29 cellular contexts compared by ENCODE assay signal in genomic region chr10:24310104-24310503, GRCh38.
A peak's percentile ranks its signal among the peaks of the same experiment; 100 is the strongest.
DNase-seq lines count a peak whose midpoint lies in the region; ATAC-seq, FAIRE-seq and TF ChIP-seq lines count a peak whose summit lies in the region.
"Had no signal": no experiment of that assay in that cellular context is flagged by ENCODE, and none has a peak within 500 bp of the region (broad histone marks: within the 10 kb centered on the region; RNA-seq: fewer than 3 reads in every experiment).

No MANE protein-coding gene starts in this region.

- H3K9me3 Mint-ChIP-seq in astrocyte (ENCODE audit: unreplicated experiment), result no peaks in the 10 kb centered on the region
- H3K9me3 Mint-ChIP-seq in type B pancreatic cell, result no peaks in the 10 kb centered on the region
- peaks cover 4% of the 10 kb centered on the region for H3K9me3 Mint-ChIP-seq in activated CD8-positive, alpha-beta T cell treated with anti-CD3 and anti-CD28 coated beads for 36 hours
- H3K9me3 Mint-ChIP-seq: activated naive CD4-positive, alpha-beta T cell treated with anti-CD3 and anti-CD28 coated beads for 36 hours; activated T-helper 1 cell treated with anti-CD3 and anti-CD28 coated beads, Interleukin-12 subunit alpha, Interleukin-12 subunit beta, Interleukin-2, Interleukin-4 antibody, amounts not matched to agents 30 ng/mL and 10 ng/mL and 1 ng/mL, durations not matched to agents 14 hours and 24 hours and 36 hours; HFFc6 had no signal

- H3K27ac ChIP-seq in right atrium auricular region, result peak overlapping the region; percentile 18 to 60
- peak overlapping the region in 1 of 10 donors; percentile 62 for H3K27ac ChIP-seq in heart right ventricle
- H3K27ac ChIP-seq in astrocyte (ENCODE audit: low read depth, low read length), result no peak overlapping the region
- H3K27ac ChIP-seq in keratinocyte (ENCODE audit: control insufficient read depth, insufficient read depth, low read length), result no peak overlapping the region
- H3K27ac ChIP-seq: adrenal gland, GM23248, SJSA1, spleen, tibial nerve had no signal

- 52 to 59% methylated on average over 5 of the region's 5 CpGs for whole genome bisulfite sequencing in heart right ventricle, 2 donors

- H3K27ac Mint-ChIP-seq in astrocyte (ENCODE audit: unreplicated experiment) (no peak overlapping the region), type B pancreatic cell (peak overlapping the region; percentile 85)
- H3K27ac Mint-ChIP-seq in activated CD8-positive, alpha-beta T cell treated with anti-CD3 and anti-CD28 coated beads for 36 hours, result no peak overlapping the region
- H3K27ac Mint-ChIP-seq: activated naive CD4-positive, alpha-beta T cell treated with anti-CD3 and anti-CD28 coated beads for 36 hours; activated T-helper 1 cell treated with anti-CD3 and anti-CD28 coated beads, Interleukin-12 subunit alpha, Interleukin-12 subunit beta, Interleukin-2, Interleukin-4 antibody, amounts not matched to agents 30 ng/mL and 10 ng/mL and 1 ng/mL, durations not matched to agents 14 hours and 24 hours and 36 hours; HFFc6; naive B cell had no signal

- H3K4me1 Mint-ChIP-seq in astrocyte (ENCODE audit: low read depth, unreplicated experiment) (peaks cover 14% of the 10 kb centered on the region), type B pancreatic cell (ENCODE audit: unreplicated experiment) (peaks cover 44% of the 10 kb centered on the region)
- H3K4me1 Mint-ChIP-seq in activated CD8-positive, alpha-beta T cell treated with anti-CD3 and anti-CD28 coated beads for 36 hours (ENCODE audit: low read depth), result no peaks in the 10 kb centered on the region
- H3K4me1 Mint-ChIP-seq: naive B cell had no signal

- H3K36me3 Mint-ChIP-seq in astrocyte (ENCODE audit: low read depth, unreplicated experiment) (peaks cover 3% of the 10 kb centered on the region), type B pancreatic cell (peaks cover 34% of the 10 kb centered on the region)
- H3K36me3 Mint-ChIP-seq in activated CD8-positive, alpha-beta T cell treated with anti-CD3 and anti-CD28 coated beads for 36 hours (ENCODE audit: low read depth), result no peaks in the 10 kb centered on the region
- H3K36me3 Mint-ChIP-seq: naive B cell had no signal

- H2AFZ ChIP-seq in astrocyte (ENCODE audit: low read depth, low read length) (no peak overlapping the region), keratinocyte (ENCODE audit: control insufficient read depth, low read length) (no peak overlapping the region)
- H2AFZ ChIP-seq: GM23248 had no signal

- dilution Hi-C loops in keratinocyte (cut with MboI; ENCODE audit: extremely low pct_ligation_motif_present, low sequenced_read_pairs), result no loop called here

- H3K9me3 ChIP-seq in right atrium auricular region (no peaks in the 10 kb centered on the region), heart right ventricle (no peaks in the 10 kb centered on the region), astrocyte (ENCODE audit: insufficient read depth, low read depth, low read length) (no peaks in the 10 kb centered on the region), keratinocyte (ENCODE audit: control insufficient read depth, low read depth, low read length) (no peaks in the 10 kb centered on the region)
- H3K9me3 ChIP-seq: adrenal gland, BE2C, SJSA1, spleen, tibial nerve had no signal

- POLR2A ChIA-PET in activated CD8-positive, alpha-beta T cell treated with anti-CD3 and anti-CD28 coated beads for 36 hours (lab: Charles Lee), result no interaction called here

- H3K36me3 ChIP-seq in right atrium auricular region (no peaks in the 10 kb centered on the region), heart right ventricle (no peaks in the 10 kb centered on the region), astrocyte (ENCODE audit: insufficient read depth, low read length) (no peaks in the 10 kb centered on the region), keratinocyte (ENCODE audit: control insufficient read depth in 2 of 2, extremely low read depth in 1 of 2, insufficient read depth in 2 of 2, low read length in 2 of 2) (no peaks in the 10 kb centered on the region)
- H3K36me3 ChIP-seq: adrenal gland, BE2C, SJSA1, spleen, tibial nerve had no signal

- CTCF ChIA-PET in activated CD8-positive, alpha-beta T cell treated with anti-CD3 and anti-CD28 coated beads for 36 hours (lab: Charles Lee), result no interaction called here

- no peaks in the 10 kb centered on the region for H3K9me1 ChIP-seq in keratinocyte (ENCODE audit: control insufficient read depth, extremely low read depth, insufficient read depth, low read length)

- no peaks in the 10 kb centered on the region for H3K79me2 ChIP-seq in astrocyte (ENCODE audit: insufficient read depth, low read length)
- no peaks in the 10 kb centered on the region for H3K79me2 ChIP-seq in keratinocyte (ENCODE audit: control insufficient read depth, insufficient read depth, low read length)

- no peak for FAIRE-seq in astrocyte (lab: Jason Lieb, UNC)
- FAIRE-seq in keratinocyte (lab: Jason Lieb, UNC), result peak; percentile 68
- FAIRE-seq: A204.1, GM18507 had no signal

- H3K4me3 Mint-ChIP-seq in astrocyte (ENCODE audit: unreplicated experiment) (no peak overlapping the region), type B pancreatic cell (peak overlapping the region; percentile 1)
- no peak overlapping the region for H3K4me3 Mint-ChIP-seq in activated CD8-positive, alpha-beta T cell treated with anti-CD3 and anti-CD28 coated beads for 36 hours
- H3K4me3 Mint-ChIP-seq: activated naive CD4-positive, alpha-beta T cell treated with anti-CD3 and anti-CD28 coated beads for 36 hours; activated T-helper 1 cell treated with anti-CD3 and anti-CD28 coated beads, Interleukin-12 subunit alpha, Interleukin-12 subunit beta, Interleukin-2, Interleukin-4 antibody, amounts not matched to agents 30 ng/mL and 10 ng/mL and 1 ng/mL, durations not matched to agents 14 hours and 24 hours and 36 hours; HFFc6; naive B cell had no signal

- intact Hi-C loops in heart right ventricle (cut with DNase I), result no loop called here
- intact Hi-C loops in activated CD8-positive, alpha-beta T cell treated with anti-CD3 and anti-CD28 coated beads for 36 hours (cut with micrococcal nuclease), result no loop called here

- H3K4me1 ChIP-seq in right atrium auricular region, result peaks cover 0 to 46% of the 10 kb centered on the region in 2 donors
- peaks cover 11 to 62% (median 34%) of the 10 kb centered on the region in 9 donors for H3K4me1 ChIP-seq in heart right ventricle
- peaks cover 22% of the 10 kb centered on the region for H3K4me1 ChIP-seq in astrocyte (ENCODE audit: insufficient read depth, low read length)
- peaks cover 15% of the 10 kb centered on the region for H3K4me1 ChIP-seq in keratinocyte (ENCODE audit: control insufficient read depth, extremely low read depth, insufficient read depth, low read length)
- H3K4me1 ChIP-seq: BE2C, SJSA1, spleen had no signal

- DNase-seq in right atrium auricular region (ENCODE audit: low spot score), result no peak
- no peak for DNase-seq in heart right ventricle
- DNase-seq in astrocyte (ENCODE audit: low read depth), result peak; percentile 50
- DNase-seq in keratinocyte (ENCODE audit: low read depth, low spot score), result no peak
- DNase-seq in type B pancreatic cell (ENCODE audit: extremely low spot score, unreplicated experiment), result no peak
- DNase-seq in activated CD8-positive, alpha-beta T cell treated with anti-CD3 and anti-CD28 coated beads for 36 hours, result no peak
- no peak for DNase-seq in pons (ENCODE audit: low spot score)
- DNase-seq: activated CD4-positive, CD25-positive, alpha-beta regulatory T cell; activated naive CD4-positive, alpha-beta T cell treated with anti-CD3 and anti-CD28 coated beads for 36 hours; adrenal gland; BE2C; foreskin melanocyte; GF-D8; GM23248; HFFc6; left colon; mesenchymal stem cell; naive B cell; NCI-H1105; NCI-H187 treated with DMSO at 0.1 percent for 48 hours; NCI-H2171 treated with DMSO at 0.1 percent for 48 hours; NCI-H524 treated with DMSO at 0.1 percent for 48 hours; spleen had no signal

- H3K4me2 ChIP-seq in astrocyte (ENCODE audit: low read length), result no peak overlapping the region
- no peak overlapping the region for H3K4me2 ChIP-seq in keratinocyte (ENCODE audit: control insufficient read depth, extremely low read depth, insufficient read depth, low read depth, low read length)

- no peak for ATAC-seq in heart right ventricle
- no peak for ATAC-seq in activated CD8-positive, alpha-beta T cell treated with anti-CD3 and anti-CD28 coated beads for 36 hours
- ATAC-seq in GM19452 (IDR thresholded peaks at IDR 0.05; ENCODE audit: unreplicated experiment), result no peak
- ATAC-seq: left colon had no signal

- H3K27me3 ChIP-seq in right atrium auricular region (no peaks in the 10 kb centered on the region), heart right ventricle (no peaks in the 10 kb centered on the region), astrocyte (ENCODE audit: insufficient read depth, low read length) (no peaks in the 10 kb centered on the region), keratinocyte (ENCODE audit: control insufficient read depth, extremely low read depth, insufficient read depth, low read length) (no peaks in the 10 kb centered on the region)
- H3K27me3 ChIP-seq: adrenal gland, BE2C, SJSA1, spleen, tibial nerve had no signal

- H3K27me3 Mint-ChIP-seq in astrocyte (ENCODE audit: low read depth, unreplicated experiment) (no peaks in the 10 kb centered on the region), type B pancreatic cell (no peaks in the 10 kb centered on the region)
- no peaks in the 10 kb centered on the region for H3K27me3 Mint-ChIP-seq in activated CD8-positive, alpha-beta T cell treated with anti-CD3 and anti-CD28 coated beads for 36 hours

- no peak overlapping the region for H3K4me3 ChIP-seq in right atrium auricular region
- H3K4me3 ChIP-seq in heart right ventricle, result no peak overlapping the region
- H3K4me3 ChIP-seq in astrocyte (ENCODE audit: insufficient read depth, low read depth, low read length), result no peak overlapping the region
- H3K4me3 ChIP-seq in keratinocyte (ENCODE audit: control insufficient read depth in 2 of 3, extremely low read depth in 1 of 3, insufficient read depth in 2 of 3, low read depth in 1 of 3, low read length in 3 of 3), result no peak overlapping the region
- H3K4me3 ChIP-seq: adrenal gland, GM23248, SJSA1, spleen, tibial nerve had no signal

- TF ChIP-seq CTCF in right atrium auricular region (IDR thresholded peaks at IDR 0.05) (peak in 1 of 2 donors; percentile 12), heart right ventricle (IDR thresholded peaks at IDR 0.05) (peak in 2 of 9 donors; percentile 11 to 20), astrocyte (IDR thresholded peaks at IDR 0.05; ENCODE audit: insufficient read depth, low read depth, low read length) (no peak), keratinocyte (optimal IDR thresholded peaks at IDR 0.05 in 1 of 3, IDR thresholded peaks at IDR 0.05 in 1 of 3, conservative IDR thresholded peaks at IDR 0.05 in 1 of 3; ENCODE audit: extremely low read depth in 1 of 3, insufficient read depth in 2 of 3, low read length in 3 of 3) (no peak), type B pancreatic cell (conservative IDR thresholded peaks at IDR 0.05) (no peak)
- no peak for TF ChIP-seq CTCF in activated CD8-positive, alpha-beta T cell treated with anti-CD3 and anti-CD28 coated beads for 36 hours (IDR thresholded peaks at IDR 0.05)

- no peaks in the 10 kb centered on the region for H4K20me1 ChIP-seq in astrocyte (ENCODE audit: insufficient read depth, low read length)
- H4K20me1 ChIP-seq in keratinocyte (ENCODE audit: control insufficient read depth, extremely low read depth, insufficient read depth, low read length), result no peaks in the 10 kb centered on the region

- H3K9ac ChIP-seq in astrocyte (ENCODE audit: low read length), result no peak overlapping the region
- H3K9ac ChIP-seq in keratinocyte (ENCODE audit: control insufficient read depth, extremely low read depth, insufficient read depth, low read length), result no peak overlapping the region
- H3K9ac ChIP-seq: GM23248 had no signal

Comparison
In these comparisons a context has a peak if more than half of its experiments do, and no peak if none do; other contexts are left out.
1. H3K27ac ChIP-seq: peak in right atrium auricular region (2 of 2); none in astrocyte (single experiment) and keratinocyte (single experiment).